ENCODE assay signal across 22 cellular contexts in genomic region chr6:43890197-43891062, GRCh38.
DNase-seq lines count a peak whose midpoint lies in the region; ATAC-seq and TF ChIP-seq lines count a peak whose summit lies in the region.
"Had no signal": no experiment of that assay in that cellular context is flagged by ENCODE, and none has a peak within 500 bp of the region (broad histone marks: within the 10 kb centered on the region; RNA-seq: fewer than 3 reads in every experiment).

No MANE protein-coding gene starts in this region.

- TF ChIP-seq CTCF in brain (conservative IDR thresholded peaks at IDR 0.05) (no peak), neural cell (IDR thresholded peaks at IDR 0.05; ENCODE audit: poor library complexity, severe bottlenecking) (no peak), testis (IDR thresholded peaks at IDR 0.05) (no peak), CD14-positive monocyte (IDR thresholded peaks at IDR 0.05) (no peak), heart right ventricle (IDR thresholded peaks at IDR 0.05) (no peak)

- intact Hi-C loops in testis (cut with DNase I; ENCODE audit: low total_unique reads) (no loop called here), CD14-positive monocyte (cut with micrococcal nuclease) (no loop called here), heart right ventricle (cut with DNase I) (no loop called here)

- H3K9ac ChIP-seq in neural cell (ENCODE audit: low read length), result peak overlapping the region; percentile 42

- H3K36me3 ChIP-seq in neural cell (ENCODE audit: insufficient read depth, low read length), result no peaks in the 10 kb centered on the region
- no peaks in the 10 kb centered on the region for H3K36me3 ChIP-seq in testis (ENCODE audit: low read depth, missing control alignments)
- no peaks in the 10 kb centered on the region for H3K36me3 ChIP-seq in heart right ventricle
- H3K36me3 ChIP-seq: esophagus muscularis mucosa, gastrocnemius medialis, thyroid gland had no signal

- no peaks in the 10 kb centered on the region for H3K79me2 ChIP-seq in neural cell (replicated peaks; ENCODE audit: insufficient read depth, low read length)

- H3K4me3 Mint-ChIP-seq in brain (no peak overlapping the region), CD14-positive monocyte (no peak overlapping the region)
- H3K4me3 Mint-ChIP-seq: activated CD8-positive, alpha-beta T cell treated with anti-CD3 and anti-CD28 coated beads, Interleukin-2, amount 10 ng/mL, durations not matched to agents 7 days and 5 days; activated naive CD4-positive, alpha-beta T cell treated with anti-CD3 and anti-CD28 coated beads, Interleukin-2, amount 10 ng/mL, durations not matched to agents 7 days and 5 days; activated T-cell treated with anti-CD3 and anti-CD28 coated beads, Interleukin-2, amount 50 U/mL, for 24 hours; CD4-positive, alpha-beta T cell; stimulated activated naive B cell treated with anti-CD40 and anti-IgM and Interleukin-4, amounts not matched to agents 10 μg/mL and 1 μg/mL and 100 μg/mL, for 72 hours had no signal

- WGBS in testis, 2 donors, result 76 to 88% methylated on average over 13 to 17 of the region's 17 CpGs
- 69 to 70% methylated on average over 17 of the region's 17 CpGs for WGBS in heart right ventricle, 2 donors

- H3K27me3 Mint-ChIP-seq in brain (peaks cover 3% of the 10 kb centered on the region), CD14-positive monocyte (ENCODE audit: low read depth in 3 of 3) (peaks cover 7 to 15% (median 12%) of the 10 kb centered on the region in 3 donors)

- H3K4me1 Mint-ChIP-seq in brain (peaks cover 39% of the 10 kb centered on the region), CD14-positive monocyte (peaks cover 20% of the 10 kb centered on the region)
- H3K4me1 Mint-ChIP-seq: stimulated activated naive B cell treated with anti-CD40 and anti-IgM and Interleukin-4, amounts not matched to agents 10 μg/mL and 1 μg/mL and 100 μg/mL, for 72 hours had no signal

- H3K9me3 Mint-ChIP-seq in brain, result no peaks in the 10 kb centered on the region
- H3K9me3 Mint-ChIP-seq in CD14-positive monocyte, result no peaks in the 10 kb centered on the region
- H3K9me3 Mint-ChIP-seq: activated naive CD4-positive, alpha-beta T cell treated with anti-CD3 and anti-CD28 coated beads, Interleukin-2, amount 10 ng/mL, durations not matched to agents 7 days and 5 days; activated T-cell treated with anti-CD3 and anti-CD28 coated beads, Interleukin-2, amount 50 U/mL, for 24 hours; CD4-positive, alpha-beta T cell; naive thymus-derived CD4-positive, alpha-beta T cell; stimulated activated naive B cell treated with anti-CD40 and anti-IgM and Interleukin-4, amounts not matched to agents 10 μg/mL and 1 μg/mL and 100 μg/mL, for 72 hours had no signal

- H3K27ac Mint-ChIP-seq in brain (peak overlapping the region in 3 of 5 experiments; percentile 6 to 92 (median 90)), CD14-positive monocyte (no peak overlapping the region)
- H3K27ac Mint-ChIP-seq: activated CD8-positive, alpha-beta T cell treated with anti-CD3 and anti-CD28 coated beads, Interleukin-2, amount 10 ng/mL, durations not matched to agents 7 days and 5 days; activated naive CD4-positive, alpha-beta T cell treated with anti-CD3 and anti-CD28 coated beads, Interleukin-2, amount 10 ng/mL, durations not matched to agents 7 days and 5 days; activated T-cell treated with anti-CD3 and anti-CD28 coated beads, Interleukin-2, amount 50 U/mL, for 24 hours; CD4-positive, alpha-beta T cell; stimulated activated naive B cell treated with anti-CD40 and anti-IgM and Interleukin-4, amounts not matched to agents 10 μg/mL and 1 μg/mL and 100 μg/mL, for 72 hours had no signal

- H3F3A ChIP-seq in neural cell (ENCODE audit: insufficient read depth, low read length, poor library complexity, severe bottlenecking), result no peaks in the 10 kb centered on the region

- H2AFZ ChIP-seq in neural cell (ENCODE audit: low read depth, low read length), result no peak overlapping the region

- TF ChIP-seq POLR2A in testis (IDR thresholded peaks at IDR 0.05), result no peak

- no peak overlapping the region for H3K4me2 ChIP-seq in neural cell (ENCODE audit: low read length)

- no peak overlapping the region for H3K4me3 ChIP-seq in neural cell (ENCODE audit: low read length)
- H3K4me3 ChIP-seq in testis, result no peak overlapping the region
- H3K4me3 ChIP-seq in heart right ventricle, result no peak overlapping the region
- H3K4me3 ChIP-seq: esophagus muscularis mucosa, gastrocnemius medialis, thyroid gland had no signal

- H3K27ac ChIP-seq in neural cell (ENCODE audit: low read length) (no peak overlapping the region), testis (no peak overlapping the region), heart right ventricle (no peak overlapping the region)
- H3K27ac ChIP-seq: esophagus muscularis mucosa, gastrocnemius medialis, RWPE1, thyroid gland had no signal

- H3K9me2 ChIP-seq in neural cell (ENCODE audit: insufficient read depth, low read length), result no peaks in the 10 kb centered on the region

- no peak for ATAC-seq in heart right ventricle
- ATAC-seq: activated CD4-positive, CD25-positive, alpha-beta regulatory T cell treated with anti-CD3 and anti-CD28 coated beads, Interleukin-2, amount 50 U/mL, for 24 hours; activated CD8-positive, alpha-beta T cell treated with anti-CD3 and anti-CD28 coated beads, Interleukin-2, amount 10 ng/mL, durations not matched to agents 7 days and 5 days; gastrocnemius medialis; HCT116; naive thymus-derived CD4-positive, alpha-beta T cell; stimulated activated naive B cell treated with anti-CD40 and anti-IgM and Interleukin-4, amounts not matched to agents 10 μg/mL and 1 μg/mL and 100 μg/mL, for 72 hours had no signal

- no peaks in the 10 kb centered on the region for H3K27me3 ChIP-seq in neural cell (ENCODE audit: insufficient read depth, low read depth, low read length)
- no peaks in the 10 kb centered on the region for H3K27me3 ChIP-seq in testis
- peaks cover 0 to 25% (median 4%) of the 10 kb centered on the region in 7 donors for H3K27me3 ChIP-seq in heart right ventricle
- H3K27me3 ChIP-seq: gastrocnemius medialis, thyroid gland had no signal

- DNase-seq in DMS79 treated with DMSO at 0.1 percent for 48 hours (lab: John Stamatoyannopoulos, UW), result peak; percentile 54
- DNase-seq in NCI-H146 (lab: John Stamatoyannopoulos, UW), result peak; percentile 82
- DNase-seq in testis, result no peak
- no peak for DNase-seq in NCI-H2081 treated with DMSO at 0.1 percent for 48 hours (lab: John Stamatoyannopoulos, UW)
- DNase-seq in CD14-positive monocyte (ENCODE audit: low spot score), result no peak
- DNase-seq in heart right ventricle, result no peak
- DNase-seq: activated CD8-positive, alpha-beta T cell treated with anti-CD3 and anti-CD28 coated beads, Interleukin-2, amount 10 ng/mL, durations not matched to agents 7 days and 5 days; activated naive CD4-positive, alpha-beta T cell treated with anti-CD3 and anti-CD28 coated beads, Interleukin-2, amount 10 ng/mL, durations not matched to agents 7 days and 5 days; activated T-cell treated with anti-CD3 and anti-CD28 coated beads, Interleukin-2, amount 50 U/mL, for 24 hours; CD4-positive, alpha-beta T cell; gastrocnemius medialis; naive thymus-derived CD4-positive, alpha-beta T cell; stimulated activated CD4-positive, alpha-beta T cell treated with anti-CD3 and anti-CD28 coated beads, Interleukin-1b, Interleukin-23, amount 100 ng/mL, for 48 hours; stimulated activated naive B cell treated with anti-CD40 and anti-IgM and Interleukin-4, amounts not matched to agents 10 μg/mL and 1 μg/mL and 100 μg/mL, for 72 hours; T1000; thyroid gland had no signal

- H3K9me3 ChIP-seq in neural cell (ENCODE audit: low read length), result no peaks in the 10 kb centered on the region
- no peaks in the 10 kb centered on the region for H3K9me3 ChIP-seq in testis
- H3K9me3 ChIP-seq in heart right ventricle, result peaks cover 0 to under 1% (median 0%) of the 10 kb centered on the region in 11 donors
- H3K9me3 ChIP-seq: esophagus muscularis mucosa, gastrocnemius medialis, thyroid gland had no signal

- no peak for TF ChIP-seq RAD21 in neural cell (conservative IDR thresholded peaks at IDR 0.05)

- no peak for TF ChIP-seq EP300 in neural cell (conservative IDR thresholded peaks at IDR 0.05; ENCODE audit: poor library complexity, severe bottlenecking)

- H4K20me1 ChIP-seq in neural cell (ENCODE audit: insufficient read depth), result no peaks in the 10 kb centered on the region

- no peaks in the 10 kb centered on the region for H3K36me3 Mint-ChIP-seq in brain
- H3K36me3 Mint-ChIP-seq in CD14-positive monocyte, result no peaks in the 10 kb centered on the region
- H3K36me3 Mint-ChIP-seq: activated naive CD4-positive, alpha-beta T cell treated with anti-CD3 and anti-CD28 coated beads, Interleukin-2, amount 10 ng/mL, durations not matched to agents 7 days and 5 days; naive thymus-derived CD4-positive, alpha-beta T cell; stimulated activated naive B cell treated with anti-CD40 and anti-IgM and Interleukin-4, amounts not matched to agents 10 μg/mL and 1 μg/mL and 100 μg/mL, for 72 hours had no signal

- no peaks in the 10 kb centered on the region for H3K4me1 ChIP-seq in testis
- H3K4me1 ChIP-seq in heart right ventricle, result peaks cover 0 to 18% (median 0%) of the 10 kb centered on the region in 9 donors
- H3K4me1 ChIP-seq: esophagus muscularis mucosa had no signal

TF ChIP-seq in neural cell, 6 proteins besides CTCF, POLR2A, EP300 and RAD21 (continues in another document):
- TF ChIP-seq SMC3 (conservative IDR thresholded peaks at IDR 0.05; ENCODE audit: poor library complexity), result no peak
- TF ChIP-seq MXI1 (conservative IDR thresholded peaks at IDR 0.05; ENCODE audit: poor library complexity, severe bottlenecking), result no peak

Comparison
In these comparisons a context has a peak if more than half of its experiments do, and no peak if none do; other contexts are left out.
1. DNase-seq: peak in DMS79 treated with DMSO at 0.1 percent for 48 hours (single experiment) and NCI-H146 (single experiment); none in testis (single experiment), NCI-H2081 treated with DMSO at 0.1 percent for 48 hours (single experiment), CD14-positive monocyte (single experiment) and heart right ventricle (0 of 2).
2. H3K27ac Mint-ChIP-seq: peak in brain (3 of 5); none in CD14-positive monocyte (0 of 7).